ENCODE assay signal across 1 cellular context in the genomic region with DNA sequence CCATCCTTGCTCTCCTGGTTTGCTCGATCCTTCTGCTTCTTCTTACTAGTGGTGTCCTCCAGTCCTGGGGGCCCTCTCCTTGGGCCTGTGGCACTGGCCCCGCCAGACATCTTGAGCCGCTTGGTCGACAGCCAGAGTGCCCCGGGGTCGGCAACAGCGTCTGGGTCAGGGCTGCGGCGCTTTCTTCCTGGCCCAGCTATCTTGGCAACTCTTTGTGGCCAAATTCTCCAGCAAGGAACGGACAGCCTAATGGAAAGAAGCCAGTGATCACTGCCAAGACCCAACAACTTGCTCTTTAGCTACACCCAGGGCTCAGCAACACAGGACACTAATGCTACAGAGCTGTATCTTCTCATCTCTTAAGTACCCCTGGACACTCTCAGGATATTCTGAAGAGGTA.
TF ChIP-seq lines count a peak whose summit lies in the region.

No MANE protein-coding gene starts in this region.

TF ChIP-seq in neural cell, 6 proteins besides CTCF, POLR2A, EP300 and RAD21 (continued from another document):
- TF ChIP-seq EZH2 (IDR thresholded peaks at IDR 0.05; ENCODE audit: borderline replicate concordance, insufficient read depth, low read length, poor library complexity, severe bottlenecking) (no peak), POLR2AphosphoS5 (IDR thresholded peaks at IDR 0.05) (no peak), MXI1 (conservative IDR thresholded peaks at IDR 0.05; ENCODE audit: poor library complexity, severe bottlenecking) (no peak), TAF1 (IDR thresholded peaks at IDR 0.05; ENCODE audit: low read depth) (no peak)
